16 cellular contexts compared by ENCODE assay signal in the genomic region with DNA sequence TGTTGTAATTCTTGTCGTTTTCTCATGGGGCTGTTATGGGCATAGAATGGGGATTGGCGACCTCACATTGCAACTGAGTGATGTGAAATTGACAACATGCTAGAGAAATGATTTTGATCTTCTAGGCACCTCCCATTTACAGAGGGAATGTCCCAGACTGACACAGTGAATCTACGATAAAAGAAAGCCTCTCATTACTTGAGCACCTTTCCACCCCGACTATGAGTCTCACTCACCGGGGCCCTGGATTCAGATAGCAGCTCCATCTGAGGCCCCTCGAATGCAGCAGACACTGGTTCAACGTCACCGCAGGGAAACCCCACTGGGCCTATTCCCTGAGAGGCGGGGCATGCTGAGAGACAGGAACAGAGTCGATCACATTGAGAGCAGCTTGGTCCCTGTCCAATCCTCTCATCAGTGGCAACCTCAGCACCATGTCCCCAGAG. TPM values are rescaled to one million over a fixed set of nuclear protein-coding genes. Genes with fewer than 3 reads are reported as not detected.
A peak's percentile ranks its signal among the peaks of the same experiment; 100 is the strongest.
DNase-seq lines count a peak whose midpoint lies in the region; ATAC-seq and TF ChIP-seq lines count a peak whose summit lies in the region.
"Had no signal": no experiment of that assay in that cellular context is flagged by ENCODE, and none has a peak within 500 bp of the region (broad histone marks: within the 10 kb centered on the region; RNA-seq: fewer than 3 reads in every experiment).

No MANE protein-coding gene starts in this region.

- H3K4me1 Mint-ChIP-seq in activated CD4-positive, alpha-beta T cell treated with anti-CD3 and anti-CD28 coated beads, Interleukin-2, amount 10 ng/mL, durations not matched to agents 24 days and 14 days, result peaks cover 89% of the 10 kb centered on the region
- peaks cover 87% of the 10 kb centered on the region for H3K4me1 Mint-ChIP-seq in activated naive CD8-positive, alpha-beta T cell treated with anti-CD3 and anti-CD28 coated beads for 36 hours
- peaks cover 15% of the 10 kb centered on the region for H3K4me1 Mint-ChIP-seq in progenitor cell of endocrine pancreas (ENCODE audit: low read depth)

- no peak for ATAC-seq in HG02885 (IDR thresholded peaks at IDR 0.05; ENCODE audit: poor library complexity, unreplicated experiment)
- ATAC-seq: A549; activated CD8-positive, alpha-beta memory T cell treated with anti-CD3 and anti-CD28 coated beads, Interleukin-2, amount 10 ng/mL, durations not matched to agents 7 days and 5 days; HepG2 had no signal

- intact Hi-C loops in activated CD4-positive, alpha-beta T cell treated with anti-CD3 and anti-CD28 coated beads, Interleukin-2, amount 10 ng/mL, durations not matched to agents 24 days and 14 days (cut with micrococcal nuclease), result no loop called here

- H3K27ac Mint-ChIP-seq in activated CD4-positive, alpha-beta T cell treated with anti-CD3 and anti-CD28 coated beads, Interleukin-2, amount 10 ng/mL, durations not matched to agents 24 days and 14 days, result peak overlapping the region; percentile 74
- H3K27ac Mint-ChIP-seq in activated naive CD8-positive, alpha-beta T cell treated with anti-CD3 and anti-CD28 coated beads for 36 hours, result peak overlapping the region; percentile 97
- H3K27ac Mint-ChIP-seq in progenitor cell of endocrine pancreas, result no peak overlapping the region
- H3K27ac Mint-ChIP-seq: activated CD8-positive, alpha-beta memory T cell treated with anti-CD3 and anti-CD28 coated beads, Interleukin-2, amount 10 ng/mL, durations not matched to agents 7 days and 5 days had no signal

- no peak for TF ChIP-seq CTCF in progenitor cell of endocrine pancreas (IDR thresholded peaks at IDR 0.05; ENCODE audit: unreplicated experiment)

- no peak for DNase-seq in activated CD4-positive, alpha-beta T cell treated with anti-CD3 and anti-CD28 coated beads, Interleukin-2, amount 10 ng/mL, durations not matched to agents 24 days and 14 days
- DNase-seq in activated CD4-positive, alpha-beta T cell treated with anti-CD3 and anti-CD28 coated beads for 4 hours, result no peak
- DNase-seq in T follicular helper cell (ENCODE audit: low read depth), result peak; percentile 16
- no peak for DNase-seq in activated naive CD8-positive, alpha-beta T cell treated with anti-CD3 and anti-CD28 coated beads for 36 hours
- peak; percentile 46 to 47 for DNase-seq in stimulated activated CD4-positive, alpha-beta T cell treated with anti-CD3 and anti-CD28 coated beads, Interleukin-2, amount 100 ng/mL, for 24 hours
- no peak for DNase-seq in NCI-H446 (lab: John Stamatoyannopoulos, UW)
- DNase-seq in progenitor cell of endocrine pancreas (ENCODE audit: low spot score, unreplicated experiment), result no peak
- DNase-seq: activated CD8-positive, alpha-beta memory T cell treated with anti-CD3 and anti-CD28 coated beads, Interleukin-2, amount 10 ng/mL, durations not matched to agents 7 days and 5 days; amygdala; COR-L47; MM.1S; NCI-H2029 treated with DMSO at 0.1 percent for 48 hours; NCI-H510A treated with DMSO at 0.1 percent for 48 hours had no signal

- H3K36me3 Mint-ChIP-seq in activated CD4-positive, alpha-beta T cell treated with anti-CD3 and anti-CD28 coated beads, Interleukin-2, amount 10 ng/mL, durations not matched to agents 24 days and 14 days (ENCODE audit: low read depth), result peaks cover 77% of the 10 kb centered on the region
- peaks cover 82% of the 10 kb centered on the region for H3K36me3 Mint-ChIP-seq in activated naive CD8-positive, alpha-beta T cell treated with anti-CD3 and anti-CD28 coated beads for 36 hours
- no peaks in the 10 kb centered on the region for H3K36me3 Mint-ChIP-seq in progenitor cell of endocrine pancreas (ENCODE audit: insufficient read depth)

- peaks cover 4% of the 10 kb centered on the region for H3K9me3 Mint-ChIP-seq in activated CD4-positive, alpha-beta T cell treated with anti-CD3 and anti-CD28 coated beads, Interleukin-2, amount 10 ng/mL, durations not matched to agents 24 days and 14 days
- H3K9me3 Mint-ChIP-seq in activated naive CD8-positive, alpha-beta T cell treated with anti-CD3 and anti-CD28 coated beads for 36 hours, result peaks cover 2% of the 10 kb centered on the region
- H3K9me3 Mint-ChIP-seq in progenitor cell of endocrine pancreas (ENCODE audit: low read depth), result no peaks in the 10 kb centered on the region

- no peaks in the 10 kb centered on the region for H3K27me3 Mint-ChIP-seq in activated CD4-positive, alpha-beta T cell treated with anti-CD3 and anti-CD28 coated beads, Interleukin-2, amount 10 ng/mL, durations not matched to agents 24 days and 14 days
- no peaks in the 10 kb centered on the region for H3K27me3 Mint-ChIP-seq in activated naive CD8-positive, alpha-beta T cell treated with anti-CD3 and anti-CD28 coated beads for 36 hours
- H3K27me3 Mint-ChIP-seq in progenitor cell of endocrine pancreas, result peaks cover 27% of the 10 kb centered on the region
- H3K27me3 Mint-ChIP-seq: activated CD8-positive, alpha-beta memory T cell treated with anti-CD3 and anti-CD28 coated beads, Interleukin-2, amount 10 ng/mL, durations not matched to agents 7 days and 5 days had no signal

- H3K4me3 Mint-ChIP-seq in activated CD4-positive, alpha-beta T cell treated with anti-CD3 and anti-CD28 coated beads, Interleukin-2, amount 10 ng/mL, durations not matched to agents 24 days and 14 days, result peak overlapping the region; percentile 13
- no peak overlapping the region for H3K4me3 Mint-ChIP-seq in activated naive CD8-positive, alpha-beta T cell treated with anti-CD3 and anti-CD28 coated beads for 36 hours
- no peak overlapping the region for H3K4me3 Mint-ChIP-seq in progenitor cell of endocrine pancreas (ENCODE audit: low read depth)
- H3K4me3 Mint-ChIP-seq: activated CD8-positive, alpha-beta memory T cell treated with anti-CD3 and anti-CD28 coated beads, Interleukin-2, amount 10 ng/mL, durations not matched to agents 7 days and 5 days had no signal

RNA-seq across cellular contexts. Expression of gene NFATC2, which starts 49.1 kb away (rescaled TPM):
- 65.0 and 66.4 TPM in 2 replicates for total RNA-seq in activated CD4-positive, alpha-beta T cell treated with anti-CD3 and anti-CD28 coated beads, Interleukin-2, amount 10 ng/mL, durations not matched to agents 24 days and 14 days
- 10 to 100 TPM; 31.0 to 31.7 TPM for total RNA-seq in activated naive CD8-positive, alpha-beta T cell treated with anti-CD3 and anti-CD28 coated beads for 36 hours
- total RNA-seq in progenitor cell of endocrine pancreas, result 10.1 and 11.2 TPM in 2 replicates

Comparison
In these comparisons a context has a peak if more than half of its experiments do, and no peak if none do; other contexts are left out.
1. DNase-seq: peak in T follicular helper cell (single experiment) and stimulated activated CD4-positive, alpha-beta T cell treated with anti-CD3 and anti-CD28 coated beads, Interleukin-2, amount 100 ng/mL, for 24 hours (2 of 2); none in activated CD4-positive, alpha-beta T cell treated with anti-CD3 and anti-CD28 coated beads, Interleukin-2, amount 10 ng/mL, durations not matched to agents 24 days and 14 days (single experiment), activated CD4-positive, alpha-beta T cell treated with anti-CD3 and anti-CD28 coated beads for 4 hours (0 of 2), activated naive CD8-positive, alpha-beta T cell treated with anti-CD3 and anti-CD28 coated beads for 36 hours (single experiment), NCI-H446 (0 of 2) and progenitor cell of endocrine pancreas (single experiment).